ENCODE assay signal across 8 cellular contexts in the genomic region with DNA sequence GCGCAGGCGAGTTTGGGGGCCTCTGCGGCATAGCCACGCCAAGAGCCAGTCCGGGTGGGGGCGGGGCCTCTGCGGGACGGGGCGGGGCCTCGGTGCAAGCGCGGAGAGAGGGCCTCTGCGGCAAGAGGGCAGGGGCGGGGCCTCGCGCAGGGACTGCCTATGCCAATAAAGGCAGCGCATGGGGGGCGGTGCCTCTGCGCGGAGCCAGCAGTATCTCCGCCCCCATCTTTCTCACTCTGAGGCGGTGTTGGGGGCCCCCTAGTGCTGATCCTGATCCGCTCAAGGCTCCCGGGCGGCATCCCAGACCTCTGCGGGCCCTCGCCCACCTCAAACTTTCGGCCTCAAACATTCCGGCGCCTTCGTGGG. TPM values are rescaled to one million over a fixed set of nuclear protein-coding genes. Genes with fewer than 3 reads are reported as not detected.
DNase-seq lines count a peak whose midpoint lies in the region; ATAC-seq and TF ChIP-seq lines count a peak whose summit lies in the region.

No MANE protein-coding gene starts in this region.

- H3K36me3 Mint-ChIP-seq in nephron progenitor cell (ENCODE audit: low read depth), result no peaks in the 10 kb centered on the region

- H3K4me1 Mint-ChIP-seq in nephron progenitor cell, result peaks cover 7% of the 10 kb centered on the region
- H3K4me1 Mint-ChIP-seq in stimulated activated naive CD8-positive, alpha-beta T cell treated with anti-CD3 and anti-CD28 coated beads, Interleukin-15, amount 100 ng/mL, for 72 hours, result peaks cover 26% of the 10 kb centered on the region

- POLR2A ChIA-PET in BJ (lab: Charles Lee), result no interaction called here

- no peaks in the 10 kb centered on the region for H3K9me3 Mint-ChIP-seq in nephron progenitor cell
- no peaks in the 10 kb centered on the region for H3K9me3 Mint-ChIP-seq in stimulated activated naive CD8-positive, alpha-beta T cell treated with anti-CD3 and anti-CD28 coated beads, Interleukin-15, amount 100 ng/mL, for 72 hours

- peaks cover 27% of the 10 kb centered on the region for H3K27me3 ChIP-seq in BJ (ENCODE audit: control insufficient read depth, insufficient read depth, low read length)

- H3K27me3 Mint-ChIP-seq in nephron progenitor cell (ENCODE audit: low read depth, poor library complexity), result peaks cover 96% of the 10 kb centered on the region
- H3K27me3 Mint-ChIP-seq in stimulated activated naive CD8-positive, alpha-beta T cell treated with anti-CD3 and anti-CD28 coated beads, Interleukin-15, amount 100 ng/mL, for 72 hours, result peaks cover 90% of the 10 kb centered on the region

- CTCF ChIA-PET in BJ (lab: Yijun Ruan, JAX), result interaction anchor here (1.2 kb wide), 1 partner anchor 46 kb away, joined by 3 read pairs; no protein-coding TSS in a partner anchor

- H3K4me3 Mint-ChIP-seq in nephron progenitor cell, result peak overlapping the region; percentile 15
- H3K4me3 Mint-ChIP-seq in stimulated activated naive CD8-positive, alpha-beta T cell treated with anti-CD3 and anti-CD28 coated beads, Interleukin-15, amount 100 ng/mL, for 72 hours, result peak overlapping the region; percentile 44 to 54

- peak; percentile 14 for DNase-seq in BJ (ENCODE audit: low read depth)
- peak; percentile 72 to 77 for DNase-seq in NCI-H1930 (lab: John Stamatoyannopoulos, UW)
- DNase-seq in activated T-cell treated with anti-CD3 and anti-CD28 coated beads for 1 hour (ENCODE audit: low read depth), result peak; percentile 52
- DNase-seq in epithelial cell of proximal tubule (ENCODE audit: low read depth), result no peak
- peak; percentile 96 for DNase-seq in nephron progenitor cell
- DNase-seq in stimulated activated naive CD8-positive, alpha-beta T cell treated with anti-CD3 and anti-CD28 coated beads, Interleukin-15, amount 100 ng/mL, for 72 hours, result peak; percentile 81 to 88

- peak; percentile 87 for ATAC-seq in GM21423 (IDR thresholded peaks at IDR 0.05; ENCODE audit: unreplicated experiment)
- peak; percentile 97 for ATAC-seq in stimulated activated naive CD8-positive, alpha-beta T cell treated with anti-CD3 and anti-CD28 coated beads, Interleukin-15, amount 100 ng/mL, for 72 hours
- ATAC-seq in HG02970 (IDR thresholded peaks at IDR 0.05; ENCODE audit: low FRiP score, unreplicated experiment), result no peak

- TF ChIP-seq CTCF in BJ (IDR thresholded peaks at IDR 0.05; ENCODE audit: insufficient read depth, low read depth, low read length) (peak; percentile 54), epithelial cell of proximal tubule (conservative IDR thresholded peaks at IDR 0.05; ENCODE audit: low read depth, low read length) (peak; percentile 60), nephron progenitor cell (IDR thresholded peaks at IDR 0.05) (peak; percentile 33)

- H3K36me3 ChIP-seq in BJ (ENCODE audit: control insufficient read depth, insufficient read depth, low read length), result no peaks in the 10 kb centered on the region

- H3K4me3 ChIP-seq in BJ (ENCODE audit: low read depth, low read length), result no peak overlapping the region
- peak overlapping the region; percentile 34 for H3K4me3 ChIP-seq in epithelial cell of proximal tubule (ENCODE audit: low read depth, low read length)

- no peak overlapping the region for H3K27ac Mint-ChIP-seq in nephron progenitor cell
- H3K27ac Mint-ChIP-seq in stimulated activated naive CD8-positive, alpha-beta T cell treated with anti-CD3 and anti-CD28 coated beads, Interleukin-15, amount 100 ng/mL, for 72 hours, result no peak overlapping the region

RNA-seq across cellular contexts. Expression of gene GPRIN1, which starts 9.2 kb away (rescaled TPM):
- polyA plus RNA-seq in BJ (2011; rRNA removed), result 1.9 and 2.4 TPM in 2 replicates
- polyA minus RNA-seq in BJ (2011; rRNA and poly(A)+ RNA removed), result 1.6 and 2.0 TPM in 2 replicates
- 34.0 and 40.2 TPM in 2 replicates for total RNA-seq in epithelial cell of proximal tubule

RNA-seq across cellular contexts. Expression of gene SNCB, which starts 11.1 kb away (rescaled TPM):
- not detected in 2 replicates for polyA plus RNA-seq in BJ (2011; rRNA removed)
- polyA minus RNA-seq in BJ (2011; rRNA and poly(A)+ RNA removed), result not detected in 2 replicates
- total RNA-seq in epithelial cell of proximal tubule, result 0.17 TPM in 1 of 2 replicates, not detected in the other

RNA-seq across cellular contexts. Expression of gene EIF4E1B, which starts 11.3 kb away (rescaled TPM):
- not detected in 2 replicates for polyA plus RNA-seq in BJ (2011; rRNA removed)
- polyA minus RNA-seq in BJ (2011; rRNA and poly(A)+ RNA removed), result not detected in 2 replicates
- not detected in 2 replicates for total RNA-seq in epithelial cell of proximal tubule

RNA-seq across cellular contexts. Expression of gene TSPAN17, which starts 28.1 kb away (rescaled TPM):
- 50.4 and 65.8 TPM in 2 replicates for polyA plus RNA-seq in BJ (2011; rRNA removed)
- 39.4 and 58.2 TPM in 2 replicates for polyA minus RNA-seq in BJ (2011; rRNA and poly(A)+ RNA removed)
- 29.1 and 40.2 TPM in 2 replicates for total RNA-seq in epithelial cell of proximal tubule
